In genomic region chr14:70654609-70655008, GRCh38 we compare ENCODE assay signal across 11 cellular contexts. TPM values are rescaled to one million over a fixed set of nuclear protein-coding genes. Genes with fewer than 3 reads are reported as not detected.
DNase-seq lines count a peak whose midpoint lies in the region; ATAC-seq, FAIRE-seq and TF ChIP-seq lines count a peak whose summit lies in the region.
"Had no signal": no experiment of that assay in that cellular context is flagged by ENCODE, and none has a peak within 500 bp of the region (broad histone marks: within the 10 kb centered on the region; RNA-seq: fewer than 3 reads in every experiment).

No MANE protein-coding gene starts in this region.

- H3K9me3 Mint-ChIP-seq in T-helper 2 cell treated with Interferon-gamma antibody and Interleukin-4, amounts not matched to agents 5 μg/mL and 100 μg/mL, for 36 hours = no peaks in the 10 kb centered on the region

- H3K4me3 Mint-ChIP-seq in T-helper 2 cell treated with Interferon-gamma antibody and Interleukin-4, amounts not matched to agents 5 μg/mL and 100 μg/mL, for 36 hours = peak overlapping the region; percentile 85

- H3K36me3 Mint-ChIP-seq in T-helper 2 cell treated with Interferon-gamma antibody and Interleukin-4, amounts not matched to agents 5 μg/mL and 100 μg/mL, for 36 hours (ENCODE audit: low read depth) = peaks cover 51% of the 10 kb centered on the region

- H3K27me3 Mint-ChIP-seq in T-helper 2 cell treated with Interferon-gamma antibody and Interleukin-4, amounts not matched to agents 5 μg/mL and 100 μg/mL, for 36 hours (ENCODE audit: low read depth) = no peaks in the 10 kb centered on the region
- H3K27me3 Mint-ChIP-seq: progenitor cell of endocrine pancreas had no signal

- H3K27ac Mint-ChIP-seq in T-helper 2 cell treated with Interferon-gamma antibody and Interleukin-4, amounts not matched to agents 5 μg/mL and 100 μg/mL, for 36 hours = peak overlapping the region; percentile 99
- H3K27ac Mint-ChIP-seq: progenitor cell of endocrine pancreas had no signal

- DNase-seq in GM12891 (ENCODE audit: insufficient read length, low spot score) (no peak), myocyte (ENCODE audit: low read depth) (peak; percentile 62), sciatic nerve (ENCODE audit: low spot score) (no peak), islet precursor cell (no peak)
- DNase-seq in T-helper 2 cell treated with Interferon-gamma antibody and Interleukin-4, amounts not matched to agents 5 μg/mL and 100 μg/mL, for 36 hours (ENCODE audit: low spot score) = no peak
- DNase-seq: effector CD4-positive, alpha-beta T cell; SW 1271 had no signal

- TF ChIP-seq POLR2A in GM12891 (IDR thresholded peaks at IDR 0.05; ENCODE audit: low read depth, low read length) = no peak

- FAIRE-seq in GM12891 (lab: Jason Lieb, UNC) = peak; percentile 75

- ATAC-seq in HG02571 (IDR thresholded peaks at IDR 0.05; ENCODE audit: unreplicated experiment) = peak; percentile 55
- ATAC-seq in sciatic nerve = no peak
- ATAC-seq in HG03378 (IDR thresholded peaks at IDR 0.05; ENCODE audit: unreplicated experiment) = no peak
- ATAC-seq in HG03139 (IDR thresholded peaks at IDR 0.05; ENCODE audit: unreplicated experiment) = no peak

- H3K4me1 Mint-ChIP-seq in T-helper 2 cell treated with Interferon-gamma antibody and Interleukin-4, amounts not matched to agents 5 μg/mL and 100 μg/mL, for 36 hours (ENCODE audit: low read depth) = peaks cover 68% of the 10 kb centered on the region

- intact Hi-C loops in sciatic nerve (cut with DNase I) = no loop called here

TF ChIP-seq in GM12891, 5 proteins besides CTCF, POLR2A, EP300 and RAD21:
- TF ChIP-seq POLR2AphosphoS5 (IDR thresholded peaks at IDR 0.05; ENCODE audit: low read depth, low read length) = no peak
- no peak for TF ChIP-seq TAF1 (IDR thresholded peaks at IDR 0.05; ENCODE audit: low read depth, low read length)
- no peak for TF ChIP-seq SPI1 (IDR thresholded peaks at IDR 0.05; ENCODE audit: low read depth, low read length)
- no peak for TF ChIP-seq POU2F2 (IDR thresholded peaks at IDR 0.05; ENCODE audit: low read depth, low read length)
- no peak for TF ChIP-seq PAX5 (IDR thresholded peaks at IDR 0.05; ENCODE audit: insufficient read depth, low read length, severe bottlenecking)

RNA-seq across cellular contexts. Expression of gene TTC9, which starts 12.9 kb away (rescaled TPM):
- 5.0 TPM for polyA plus RNA-seq in GM12891 (2012; ENCODE audit: low read depth, missing spikeins)
- total RNA-seq in myocyte = 39.5 and 61.5 TPM in 2 replicates
- polyA plus RNA-seq in myocyte (2012) = 34.3 TPM
- total RNA-seq in sciatic nerve = 11.1 TPM

RNA-seq across cellular contexts. Expression of gene MED6, which starts 54.2 kb away (rescaled TPM):
- 34.5 TPM for polyA plus RNA-seq in GM12891 (2012; ENCODE audit: low read depth, missing spikeins)
- 25.5 and 29.2 TPM in 2 replicates for total RNA-seq in myocyte
- polyA plus RNA-seq in myocyte (2012) = 22.8 TPM
- total RNA-seq in sciatic nerve = 44.7 TPM
